Comparison of ENCODE assay signal across 8 cellular contexts in the genomic region with DNA sequence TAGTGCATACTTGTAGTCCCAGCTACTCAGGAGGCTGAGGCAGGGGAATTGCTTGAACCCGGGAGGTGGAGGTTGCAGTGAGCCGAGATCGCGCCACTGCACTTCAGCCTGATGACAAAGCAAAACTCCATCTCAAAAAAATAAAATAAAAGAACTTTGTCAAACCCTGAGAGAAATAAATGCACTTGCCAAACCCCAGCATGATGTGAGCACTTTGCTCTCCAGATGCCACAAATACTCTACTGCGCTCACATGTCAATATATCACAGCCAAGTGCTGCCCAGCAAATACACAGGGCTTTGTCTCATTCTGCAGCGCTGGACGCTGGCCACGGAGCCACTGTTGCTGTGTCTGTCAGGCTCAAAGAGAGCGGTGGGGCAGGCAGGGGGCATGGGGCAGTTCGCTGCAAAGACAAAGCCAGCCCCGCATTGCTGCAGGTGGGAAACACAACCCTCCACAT. TPM values are rescaled to one million over a fixed set of nuclear protein-coding genes. Genes with fewer than 3 reads are reported as not detected.
A peak's percentile ranks its signal among the peaks of the same experiment; 100 is the strongest.
DNase-seq lines count a peak whose midpoint lies in the region; ATAC-seq lines count a peak whose summit lies in the region.

No MANE protein-coding gene starts in this region.

- no peaks in the 10 kb centered on the region for H3K36me3 Mint-ChIP-seq in CD4-positive, alpha-beta memory T cell
- H3K36me3 Mint-ChIP-seq in activated CD8-positive, alpha-beta memory T cell treated with anti-CD3 and anti-CD28 coated beads, Interleukin-2, amount 10 ng/mL, durations not matched to agents 7 days and 5 days: no peaks in the 10 kb centered on the region

- H3K36me3 ChIP-seq in CD4-positive, alpha-beta memory T cell (ENCODE audit: insufficient read depth, low read length): no peaks in the 10 kb centered on the region

- H3K27ac ChIP-seq in CD4-positive, alpha-beta memory T cell (ENCODE audit: low read depth, low read length): no peak overlapping the region

- H3K4me1 Mint-ChIP-seq in CD4-positive, alpha-beta memory T cell: peaks cover 5 to 23% (median 10%) of the 10 kb centered on the region in 4 donors
- H3K4me1 Mint-ChIP-seq in activated CD8-positive, alpha-beta memory T cell treated with anti-CD3 and anti-CD28 coated beads, Interleukin-2, amount 10 ng/mL, durations not matched to agents 7 days and 5 days: peaks cover 14% of the 10 kb centered on the region

- H3K9me3 ChIP-seq in CD4-positive, alpha-beta memory T cell (ENCODE audit: control insufficient read depth in 1 of 2, low read length in 2 of 2): no peaks in the 10 kb centered on the region

- peak overlapping the region in 1 of 7 donors; percentile 82 for H3K27ac Mint-ChIP-seq in CD4-positive, alpha-beta memory T cell
- H3K27ac Mint-ChIP-seq in activated CD8-positive, alpha-beta memory T cell treated with anti-CD3 and anti-CD28 coated beads, Interleukin-2, amount 10 ng/mL, durations not matched to agents 7 days and 5 days: no peak overlapping the region

- intact Hi-C loops in left ventricle myocardium superior (cut with micrococcal nuclease): no loop called here
- intact Hi-C loops in CD4-positive, alpha-beta memory T cell (cut with micrococcal nuclease): no loop called here

- no peak overlapping the region for H3K4me3 Mint-ChIP-seq in CD4-positive, alpha-beta memory T cell
- no peak overlapping the region for H3K4me3 Mint-ChIP-seq in activated CD8-positive, alpha-beta memory T cell treated with anti-CD3 and anti-CD28 coated beads, Interleukin-2, amount 10 ng/mL, durations not matched to agents 7 days and 5 days

- H3K9me3 Mint-ChIP-seq in CD4-positive, alpha-beta memory T cell: peaks cover 0 to 3% (median 0%) of the 10 kb centered on the region in 8 donors
- H3K9me3 Mint-ChIP-seq in activated CD8-positive, alpha-beta memory T cell treated with anti-CD3 and anti-CD28 coated beads, Interleukin-2, amount 10 ng/mL, durations not matched to agents 7 days and 5 days (ENCODE audit: low read depth): no peaks in the 10 kb centered on the region

- ATAC-seq in left ventricle myocardium superior: peak; percentile 75
- ATAC-seq in activated CD8-positive, alpha-beta memory T cell treated with anti-CD3 and anti-CD28 coated beads, Interleukin-2, amount 10 ng/mL, durations not matched to agents 7 days and 5 days: no peak

- no peak overlapping the region for H3K4me3 ChIP-seq in CD4-positive, alpha-beta memory T cell (ENCODE audit: low read length in 2 of 2)

- H3K27me3 Mint-ChIP-seq in CD4-positive, alpha-beta memory T cell: no peaks in the 10 kb centered on the region
- H3K27me3 Mint-ChIP-seq in activated CD8-positive, alpha-beta memory T cell treated with anti-CD3 and anti-CD28 coated beads, Interleukin-2, amount 10 ng/mL, durations not matched to agents 7 days and 5 days: peaks cover 9% of the 10 kb centered on the region

- peaks cover 6% of the 10 kb centered on the region for H3K4me1 ChIP-seq in CD4-positive, alpha-beta memory T cell (ENCODE audit: insufficient read depth, low read length)

- DNase-seq in DMS153 treated with DMSO at 0.1 percent for 48 hours (lab: John Stamatoyannopoulos, UW; ENCODE audit: unreplicated experiment): peak; percentile 15
- DNase-seq in amygdala (lab: John Stamatoyannopoulos, UW): peak in 55 of 56 donors; percentile 16 to 95 (median 79)
- peak; percentile 83 for DNase-seq in left ventricle myocardium superior
- DNase-seq in retina: peak; percentile 54
- DNase-seq in CD4-positive, alpha-beta memory T cell: no peak
- no peak for DNase-seq in activated CD8-positive, alpha-beta memory T cell treated with anti-CD3 and anti-CD28 coated beads, Interleukin-2, amount 10 ng/mL, durations not matched to agents 7 days and 5 days
- DNase-seq in activated CD4-positive, alpha-beta T cell treated with anti-CD3 and anti-CD28 coated beads for 1 hour: no peak
- no peak for DNase-seq in NCI-H1436 treated with DMSO at 0.1 percent for 48 hours (lab: John Stamatoyannopoulos, UW)

- no peaks in the 10 kb centered on the region for H3K27me3 ChIP-seq in CD4-positive, alpha-beta memory T cell (ENCODE audit: insufficient read depth, low read length)

- CTCF ChIA-PET in CD4-positive, alpha-beta memory T cell (lab: Charles Lee; ENCODE audit: partially characterized antibody): no interaction called here
- CTCF ChIA-PET in activated CD8-positive, alpha-beta memory T cell treated with anti-CD3 and anti-CD28 coated beads, Interleukin-2, amount 10 ng/mL, durations not matched to agents 7 days and 5 days (lab: Charles Lee): no interaction called here

- POLR2A ChIA-PET in CD4-positive, alpha-beta memory T cell (lab: Charles Lee; ENCODE audit: partially characterized antibody): no interaction called here

RNA-seq across cellular contexts. Expression of a gene that starts 45.1 kb away (rescaled TPM):
- total RNA-seq in left ventricle myocardium superior: 354 TPM
- 100 to 1,000 TPM; 559 to 573 TPM for total RNA-seq in CD4-positive, alpha-beta memory T cell
- polyA plus RNA-seq in CD4-positive, alpha-beta memory T cell: 100 to 1,000 TPM in 1 of 2 donors, 10 to 100 TPM in 1; 23.5 to 186 TPM
- 100 to 1,000 TPM; 180 to 390 TPM for total RNA-seq in activated CD8-positive, alpha-beta memory T cell treated with anti-CD3 and anti-CD28 coated beads, Interleukin-2, amount 10 ng/mL, durations not matched to agents 7 days and 5 days

Comparison
In these comparisons a context has a peak if more than half of its experiments do, and no peak if none do; other contexts are left out.
1. DNase-seq: peak in DMS153 treated with DMSO at 0.1 percent for 48 hours (single experiment), amygdala (55 of 56), left ventricle myocardium superior (single experiment) and retina (single experiment); none in CD4-positive, alpha-beta memory T cell (0 of 5), activated CD8-positive, alpha-beta memory T cell treated with anti-CD3 and anti-CD28 coated beads, Interleukin-2, amount 10 ng/mL, durations not matched to agents 7 days and 5 days (single experiment), activated CD4-positive, alpha-beta T cell treated with anti-CD3 and anti-CD28 coated beads for 1 hour (single experiment) and NCI-H1436 treated with DMSO at 0.1 percent for 48 hours (single experiment).